Comparison of ENCODE assay signal across 18 cellular contexts in genomic region chr6:40325791-40326190, GRCh38.
DNase-seq lines count a peak whose midpoint lies in the region; ATAC-seq, FAIRE-seq and TF ChIP-seq lines count a peak whose summit lies in the region.
"Had no signal": no experiment of that assay in that cellular context is flagged by ENCODE, and none has a peak within 500 bp of the region (broad histone marks: within the 10 kb centered on the region; RNA-seq: fewer than 3 reads in every experiment).

No MANE protein-coding gene starts in this region.

- H3K36me3 ChIP-seq in K562 (ENCODE audit: control insufficient read depth, insufficient read depth, low read length), result no peaks in the 10 kb centered on the region
- H3K36me3 ChIP-seq: HAP-1, SJSA1 had no signal

- TF ChIP-seq RAD21 in Ishikawa (IDR thresholded peaks at IDR 0.05; ENCODE audit: low read depth) (no peak), K562 (CRISPR knock-in tag; conservative IDR thresholded peaks at IDR 0.05 in 1 of 2, IDR thresholded peaks at IDR 0.05 in 1 of 2) (no peak)

- no peaks in the 10 kb centered on the region for H4K20me1 ChIP-seq in K562 (replicated peaks; ENCODE audit: control insufficient read depth, insufficient read depth, low read length)

- CTCF ChIA-PET in K562 (lab: Yijun Ruan, JAX; ENCODE audit: low intra/inter-chr PET ratio), result no interaction called here

- H3K27me3 Mint-ChIP-seq in activated CD4-positive, alpha-beta T cell treated with anti-CD3 and anti-CD28 coated beads, Interleukin-2, amount 10 ng/mL, durations not matched to agents 24 days and 14 days, result peaks cover 23% of the 10 kb centered on the region

- no peak overlapping the region for H3K27ac ChIP-seq in K562 (ENCODE audit: extremely low read depth, low read depth, low read length)
- H3K27ac ChIP-seq: C4-2B, SJSA1 had no signal

- H3K27ac Mint-ChIP-seq in activated CD4-positive, alpha-beta T cell treated with anti-CD3 and anti-CD28 coated beads, Interleukin-2, amount 10 ng/mL, durations not matched to agents 24 days and 14 days, result no peak overlapping the region

- H3K4me3 Mint-ChIP-seq in activated CD4-positive, alpha-beta T cell treated with anti-CD3 and anti-CD28 coated beads, Interleukin-2, amount 10 ng/mL, durations not matched to agents 24 days and 14 days, result no peak overlapping the region

- no peak overlapping the region for H3K9ac ChIP-seq in K562 (ENCODE audit: insufficient read depth in 1 of 2, low read depth in 2 of 2, low read length in 2 of 2)

- in situ Hi-C loops in K562 (cut with MboI), result no loop called here

- intact Hi-C loops in activated CD4-positive, alpha-beta T cell treated with anti-CD3 and anti-CD28 coated beads, Interleukin-2, amount 10 ng/mL, durations not matched to agents 24 days and 14 days (cut with micrococcal nuclease), result loop anchor here (5.0 kb wide), 1 partner anchor 702 kb away; no protein-coding TSS in a partner anchor
- intact Hi-C loops in K562 (cut with micrococcal nuclease), result loop anchor here (5.0 kb wide), 1 partner anchor 702 kb away; no protein-coding TSS in a partner anchor

- no peak for TF ChIP-seq POLR2A in K562 (conservative IDR thresholded peaks at IDR 0.05)

- H3K4me3 ChIP-seq in K562, result no peak overlapping the region
- H3K4me3 ChIP-seq: HAP-1, SJSA1 had no signal

- no peaks in the 10 kb centered on the region for H3K36me3 Mint-ChIP-seq in activated CD4-positive, alpha-beta T cell treated with anti-CD3 and anti-CD28 coated beads, Interleukin-2, amount 10 ng/mL, durations not matched to agents 24 days and 14 days (ENCODE audit: low read depth)

- peaks cover 4 to 26% of the 10 kb centered on the region in 2 experiments; a peak in 4 of 5 replicates for H3K27me3 ChIP-seq in K562 (ENCODE audit: control insufficient read depth in 2 of 2, insufficient read depth in 2 of 2, low read length in 2 of 2)
- H3K27me3 ChIP-seq: SJSA1 had no signal

- no peak for FAIRE-seq in K562 (lab: Jason Lieb, UNC)

- H3K9me3 Mint-ChIP-seq in activated CD4-positive, alpha-beta T cell treated with anti-CD3 and anti-CD28 coated beads, Interleukin-2, amount 10 ng/mL, durations not matched to agents 24 days and 14 days, result no peaks in the 10 kb centered on the region

- H3K4me1 Mint-ChIP-seq in activated CD4-positive, alpha-beta T cell treated with anti-CD3 and anti-CD28 coated beads, Interleukin-2, amount 10 ng/mL, durations not matched to agents 24 days and 14 days, result peaks cover 34% of the 10 kb centered on the region

- no peak for TF ChIP-seq CTCF in K562 (IDR thresholded peaks at IDR 0.05 in 2 of 3, conservative IDR thresholded peaks at IDR 0.05 in 1 of 3; ENCODE audit: insufficient read depth in 2 of 3, low read depth in 1 of 3, low read length in 3 of 3)

- H3K79me2 ChIP-seq in K562 (ENCODE audit: control insufficient read depth, insufficient read depth, low read length), result no peaks in the 10 kb centered on the region

- no peaks in the 10 kb centered on the region for H3K4me1 ChIP-seq in K562 (replicated peaks in 1 of 2; ENCODE audit: control insufficient read depth in 2 of 2, insufficient read depth in 2 of 2, low read length in 2 of 2)
- H3K4me1 ChIP-seq: Caco-2, HAP-1, SJSA1 had no signal

- no TSS peak for BruUV-seq in K562 (replicated peaks; lab: Mats Ljungman, UMichigan)

- H3K9me1 ChIP-seq in K562 (ENCODE audit: control insufficient read depth, insufficient read depth, low read length), result no peaks in the 10 kb centered on the region

- no peaks in the 10 kb centered on the region for H3K9me3 ChIP-seq in K562 (replicated peaks; ENCODE audit: control insufficient read depth, insufficient read depth, low read depth, low read length)
- H3K9me3 ChIP-seq: Caco-2, HAP-1, SJSA1 had no signal

- H2AFZ ChIP-seq in K562 (ENCODE audit: low read depth, low read length), result no peak overlapping the region

- 0% methylated on average over 3 of the region's 3 CpGs for WGBS in K562 (ENCODE audit: insufficient coverage, low coverage, missing lambda C conversion rate)

- ATAC-seq in K562 (peak; percentile 39; the same call in 1 of the 3 replicates), GM21447 (IDR thresholded peaks at IDR 0.05; ENCODE audit: unreplicated experiment) (no peak)
- ATAC-seq: PC-3 had no signal

- peak; percentile 62 for DNase-seq in activated CD4-positive, alpha-beta T cell treated with anti-CD3 and anti-CD28 coated beads, Interleukin-2, amount 10 ng/mL, durations not matched to agents 24 days and 14 days
- DNase-seq in activated CD4-positive, alpha-beta T cell treated with anti-CD3 and anti-CD28 coated beads for 4 hours, result no peak
- DNase-seq in NCI-H510A treated with DMSO at 0.1 percent for 48 hours (lab: John Stamatoyannopoulos, UW) (peak; percentile 48), K562 (ENCODE audit: extremely low read depth in 1 of 4, low spot score in 3 of 4) (peak in 3 of 4 experiments; percentile 41 to 54 (median 50)), NCI-H2171 treated with DMSO at 0.1 percent for 48 hours (lab: John Stamatoyannopoulos, UW) (no peak)
- DNase-seq: Caco-2, DMS79, IMR-90, MV-4-11, NCI-H146, NCI-H2081, PC-3, SW 1271 had no signal

- TF ChIP-seq EP300 in Ishikawa (IDR thresholded peaks at IDR 0.05; ENCODE audit: borderline replicate concordance), result no peak
- no peak for TF ChIP-seq EP300 in K562 (IDR thresholded peaks at IDR 0.05; ENCODE audit: low read length)

- POLR2A ChIA-PET in K562 (lab: Yijun Ruan, JAX), result interaction anchor here (0.5 to 1.2 kb wide), 3 partner anchors 9 to 94 kb away, joined by 3 to 4 read pairs (median 3); no protein-coding TSS in a partner anchor

- H3K4me2 ChIP-seq in K562 (ENCODE audit: insufficient read depth, low read length), result no peak overlapping the region

TF ChIP-seq in Ishikawa, 13 proteins besides CTCF, POLR2A, EP300 and RAD21:
- TF ChIP-seq NFIC (IDR thresholded peaks at IDR 0.05) (no peak), YY1 (IDR thresholded peaks at IDR 0.05; ENCODE audit: low read depth) (no peak), USF1 (IDR thresholded peaks at IDR 0.05) (0 out of 2 replicates have a peak, but pooled peaks have one; percentile 8)

TF ChIP-seq in K562, 482 proteins besides CTCF, POLR2A, EP300 and RAD21 (continues in another document):
- TF ChIP-seq ZNF23 (CRISPR knock-in tag; IDR thresholded peaks at IDR 0.05), result no peak

Comparison
In these comparisons a context has a peak if more than half of its experiments do, and no peak if none do; other contexts are left out.
1. DNase-seq: peak in activated CD4-positive, alpha-beta T cell treated with anti-CD3 and anti-CD28 coated beads, Interleukin-2, amount 10 ng/mL, durations not matched to agents 24 days and 14 days (single experiment), NCI-H510A treated with DMSO at 0.1 percent for 48 hours (single experiment) and K562 (3 of 4); none in activated CD4-positive, alpha-beta T cell treated with anti-CD3 and anti-CD28 coated beads for 4 hours (0 of 2) and NCI-H2171 treated with DMSO at 0.1 percent for 48 hours (single experiment).